8 cellular contexts compared by ENCODE assay signal in genomic region chr10:110893559-110894179, GRCh38. TPM values are rescaled to one million over a fixed set of nuclear protein-coding genes. Genes with fewer than 3 reads are reported as not detected.
DNase-seq lines count a peak whose midpoint lies in the region; ATAC-seq, FAIRE-seq and TF ChIP-seq lines count a peak whose summit lies in the region.

No MANE protein-coding gene starts in this region.

- peaks cover 60 to 84% (median 71%) of the 10 kb centered on the region in 3 donors for H3K4me1 Mint-ChIP-seq in CD8-positive, alpha-beta memory T cell
- H3K4me1 Mint-ChIP-seq in naive thymus-derived CD8-positive, alpha-beta T cell, result peaks cover 15 to 66% (median 48%) of the 10 kb centered on the region in 4 donors

- H3K79me2 ChIP-seq in endothelial cell of umbilical vein (ENCODE audit: control insufficient read depth, insufficient read depth, low read length), result no peaks in the 10 kb centered on the region

- peaks cover 45% of the 10 kb centered on the region for H3K36me3 ChIP-seq in CD8-positive, alpha-beta memory T cell (ENCODE audit: insufficient read depth, low read length)
- H3K36me3 ChIP-seq in endothelial cell of umbilical vein (ENCODE audit: control insufficient read depth in 2 of 2, extremely low read depth in 1 of 2, insufficient read depth in 2 of 2, low read length in 2 of 2), result peaks cover 4 to 10% of the 10 kb centered on the region in 2 experiments

- H3K27me3 Mint-ChIP-seq in CD8-positive, alpha-beta memory T cell, result no peaks in the 10 kb centered on the region
- H3K27me3 Mint-ChIP-seq in naive thymus-derived CD8-positive, alpha-beta T cell, result no peaks in the 10 kb centered on the region

- BruUV-seq in endothelial cell of umbilical vein (replicated peaks; lab: Mats Ljungman, UMichigan), result no TSS peak

- no peak overlapping the region for H3K9ac ChIP-seq in endothelial cell of umbilical vein (replicated peaks; ENCODE audit: extremely low read depth, insufficient read depth, low read length)

- no peaks in the 10 kb centered on the region for H3K9me3 Mint-ChIP-seq in CD8-positive, alpha-beta memory T cell
- no peaks in the 10 kb centered on the region for H3K9me3 Mint-ChIP-seq in naive thymus-derived CD8-positive, alpha-beta T cell

- H3K9me3 ChIP-seq in CD8-positive, alpha-beta memory T cell (ENCODE audit: low read length), result no peaks in the 10 kb centered on the region
- H3K9me3 ChIP-seq in endothelial cell of umbilical vein (replicated peaks; ENCODE audit: control insufficient read depth, insufficient read depth, low read length), result no peaks in the 10 kb centered on the region

- no peak overlapping the region for H3K4me3 ChIP-seq in CD8-positive, alpha-beta memory T cell (ENCODE audit: low read length)
- H3K4me3 ChIP-seq in endothelial cell of umbilical vein (replicated peaks in 1 of 3; ENCODE audit: insufficient read depth in 1 of 3, low read depth in 1 of 3, low read length in 3 of 3), result no peak overlapping the region

- peaks cover 5 to 86% (median 25%) of the 10 kb centered on the region in 3 donors for H3K36me3 Mint-ChIP-seq in CD8-positive, alpha-beta memory T cell
- peaks cover 8 to 82% (median 23%) of the 10 kb centered on the region in 3 donors for H3K36me3 Mint-ChIP-seq in naive thymus-derived CD8-positive, alpha-beta T cell

- dilution Hi-C loops in endothelial cell of umbilical vein (cut with MboI; ENCODE audit: extremely low pct_ligation_motif_present, low sequenced_read_pairs), result no loop called here

- peak; percentile 67 for ATAC-seq in GM18870 (IDR thresholded peaks at IDR 0.05; ENCODE audit: unreplicated experiment)
- peak; percentile 88 for ATAC-seq in HG03571 (IDR thresholded peaks at IDR 0.05; ENCODE audit: unreplicated experiment)
- ATAC-seq in naive thymus-derived CD8-positive, alpha-beta T cell, result peak; percentile 81 to 90

- no peaks in the 10 kb centered on the region for H4K20me1 ChIP-seq in endothelial cell of umbilical vein (replicated peaks; ENCODE audit: control insufficient read depth, extremely low read depth, insufficient read depth, low read length)

- peak overlapping the region in 6 of 8 donors; percentile 3 to 66 (median 38) for H3K27ac Mint-ChIP-seq in CD8-positive, alpha-beta memory T cell
- peak overlapping the region in 8 of 10 donors; percentile 1 to 82 (median 43) for H3K27ac Mint-ChIP-seq in naive thymus-derived CD8-positive, alpha-beta T cell

- intact Hi-C loops in endothelial cell of umbilical vein (cut with micrococcal nuclease), result loop anchor here (1.0 to 5.0 kb wide), 5 partner anchors 25 to 586 kb away; no protein-coding TSS in a partner anchor

- peaks cover 10% of the 10 kb centered on the region for H3K4me1 ChIP-seq in CD8-positive, alpha-beta memory T cell (ENCODE audit: insufficient read depth, low read length)
- no peaks in the 10 kb centered on the region for H3K4me1 ChIP-seq in endothelial cell of umbilical vein (ENCODE audit: control insufficient read depth, extremely low read depth, insufficient read depth, low read length)

- peak overlapping the region in 2 of 7 donors; percentile 0 to 3 for H3K4me3 Mint-ChIP-seq in CD8-positive, alpha-beta memory T cell
- peak overlapping the region in 1 of 10 donors; percentile 12 for H3K4me3 Mint-ChIP-seq in naive thymus-derived CD8-positive, alpha-beta T cell

- no peaks in the 10 kb centered on the region for H3K9me1 ChIP-seq in endothelial cell of umbilical vein (replicated peaks; ENCODE audit: control insufficient read depth, extremely low read depth, insufficient read depth, low read length)

- POLR2A ChIA-PET in CD8-positive, alpha-beta memory T cell (lab: Charles Lee), result interaction anchor here (0.8 kb wide), 1 partner anchor 33 kb away, joined by 3 read pairs; no protein-coding TSS in a partner anchor
- POLR2A ChIA-PET in endothelial cell of umbilical vein (lab: Charles Lee), result no interaction called here
- POLR2A ChIA-PET in naive thymus-derived CD8-positive, alpha-beta T cell (lab: Charles Lee), result interaction anchor here (1.0 kb wide), 1 partner anchor 90 kb away, joined by 7 read pairs; no protein-coding TSS in a partner anchor

- no peak for TF ChIP-seq POLR2A in endothelial cell of umbilical vein (IDR thresholded peaks at IDR 0.05; ENCODE audit: low read depth, low read length)

- H3K27me3 ChIP-seq in CD8-positive, alpha-beta memory T cell (ENCODE audit: insufficient read depth, low read length, poor library complexity, severe bottlenecking), result no peaks in the 10 kb centered on the region
- H3K27me3 ChIP-seq in endothelial cell of umbilical vein (ENCODE audit: control insufficient read depth in 2 of 2, insufficient read depth in 2 of 2, low read length in 2 of 2), result no peaks in the 10 kb centered on the region

- H3K4me2 ChIP-seq in endothelial cell of umbilical vein (ENCODE audit: insufficient read depth, low read length), result no peak overlapping the region

- TF ChIP-seq CTCF in endothelial cell of umbilical vein (IDR thresholded peaks at IDR 0.05; ENCODE audit: extremely low read depth in 1 of 2, insufficient read depth in 1 of 2, low read depth in 1 of 2, low read length in 2 of 2), result peak; percentile 17 to 29

- H2AFZ ChIP-seq in endothelial cell of umbilical vein (ENCODE audit: low read depth, low read length), result no peak overlapping the region

- FAIRE-seq in endothelial cell of umbilical vein (lab: Jason Lieb, UNC), result no peak

- DNase-seq in CD8-positive, alpha-beta memory T cell, result peak in 2 of 5 donors; percentile 55 to 62
- DNase-seq in RKO (ENCODE audit: low spot score) (peak; percentile 85), endothelial cell of umbilical vein (ENCODE audit: low read depth, low spot score) (peak; percentile 62), occipital lobe (lab: John Stamatoyannopoulos, UW) (no peak), cortex of kidney (lab: John Stamatoyannopoulos, UW) (no peak)
- peak in 3 of 10 donors; percentile 65 to 72 (median 71) for DNase-seq in naive thymus-derived CD8-positive, alpha-beta T cell

- H3K27ac ChIP-seq in CD8-positive, alpha-beta memory T cell (ENCODE audit: low read depth, low read length), result no peak overlapping the region
- no peak overlapping the region for H3K27ac ChIP-seq in endothelial cell of umbilical vein (ENCODE audit: insufficient read depth, low read depth, low read length)

- CTCF ChIA-PET in CD8-positive, alpha-beta memory T cell (lab: Charles Lee), result interaction anchor here (0.7 to 6.5 kb wide), 15 partner anchors 9 to 221 kb away, joined by 3 to 50 read pairs (median 6); partner anchors contain the start of genes BBIP1 and SHOC2
- CTCF ChIA-PET in endothelial cell of umbilical vein (lab: Charles Lee), result interaction anchor here (0.7 to 4.6 kb wide), 32 partner anchors 8 to 1244 kb away, joined by 3 to 113 read pairs (median 4); partner anchors contain the start of genes BBIP1, PDCD4 and SHOC2

TF ChIP-seq in endothelial cell of umbilical vein, 7 proteins besides CTCF, POLR2A, EP300 and RAD21 (continues in another document):
- TF ChIP-seq GATA2 (IDR thresholded peaks at IDR 0.05; ENCODE audit: insufficient read depth, insufficient read length, low read depth, low read length) (no peak), JUN (IDR thresholded peaks at IDR 0.05; ENCODE audit: borderline replicate concordance, insufficient read depth, insufficient read length, low read depth) (no peak), EZH2 (IDR thresholded peaks at IDR 0.05; ENCODE audit: borderline replicate concordance, low read depth, low read length, severe bottlenecking) (no peak), POLR2AphosphoS5 (IDR thresholded peaks at IDR 0.05; ENCODE audit: insufficient read depth, low read depth, low read length) (no peak)

RNA-seq across cellular contexts. Expression of gene PDCD4, which starts 21.9 kb away (rescaled TPM):
- 10 to 100 TPM; 88.4 to 96.1 TPM for total RNA-seq in CD8-positive, alpha-beta memory T cell
- polyA plus RNA-seq in CD8-positive, alpha-beta memory T cell, result 540 TPM
- total RNA-seq in endothelial cell of umbilical vein, result 46.1 and 47.9 TPM in 2 replicates
- polyA plus RNA-seq in endothelial cell of umbilical vein, result 8.0 and 14.4 TPM in 2 replicates
- 22.5 and 25.6 TPM in 2 replicates for polyA plus RNA-seq in endothelial cell of umbilical vein (2011; cell fraction: cytosol; rRNA removed)
- 24.6 and 37.0 TPM in 2 replicates for polyA plus RNA-seq in endothelial cell of umbilical vein (2011; cell fraction: nucleus; rRNA removed)
- 90.2 and 102 TPM in 2 replicates for polyA plus RNA-seq in endothelial cell of umbilical vein (2012)
- polyA minus RNA-seq in endothelial cell of umbilical vein, result 18.2 and 20.4 TPM in 2 replicates
- 38.9 TPM for polyA minus RNA-seq in endothelial cell of umbilical vein (2011; cell fraction: cytosol; rRNA and poly(A)+ RNA removed)
- 34.4 and 40.4 TPM in 2 replicates for polyA minus RNA-seq in endothelial cell of umbilical vein (2011; cell fraction: nucleus; rRNA and poly(A)+ RNA removed)
- total RNA-seq in naive thymus-derived CD8-positive, alpha-beta T cell, result 100 to 1,000 TPM; 361 to 367 TPM
- polyA plus RNA-seq in naive thymus-derived CD8-positive, alpha-beta T cell, result 100 to 1,000 TPM; 318 to 385 (median 341) TPM
- total RNA-seq in occipital lobe, result 61.1 TPM

RNA-seq across cellular contexts. Expression of gene BBIP1, which starts 25.3 kb away (rescaled TPM):
- total RNA-seq in CD8-positive, alpha-beta memory T cell, result 10 to 100 TPM; 36.4 to 41.1 TPM
- polyA plus RNA-seq in CD8-positive, alpha-beta memory T cell, result 34.9 TPM
- total RNA-seq in endothelial cell of umbilical vein (32.8 and 34.9 TPM in 2 replicates), occipital lobe (78.1 TPM)
- 9.9 and 10.0 TPM in 2 replicates for polyA plus RNA-seq in endothelial cell of umbilical vein
- polyA plus RNA-seq in endothelial cell of umbilical vein (2011; cell fraction: cytosol; rRNA removed), result 18.5 and 19.2 TPM in 2 replicates
- polyA plus RNA-seq in endothelial cell of umbilical vein (2011; cell fraction: nucleus; rRNA removed), result 21.9 TPM in 2 replicates
- polyA plus RNA-seq in endothelial cell of umbilical vein (2012), result 34.6 and 39.2 TPM in 2 replicates
- 4.7 and 12.0 TPM in 2 replicates for polyA minus RNA-seq in endothelial cell of umbilical vein
- 6.3 TPM for polyA minus RNA-seq in endothelial cell of umbilical vein (2011; cell fraction: cytosol; rRNA and poly(A)+ RNA removed)
- 27.5 and 36.5 TPM in 2 replicates for polyA minus RNA-seq in endothelial cell of umbilical vein (2011; cell fraction: nucleus; rRNA and poly(A)+ RNA removed)
- 10 to 100 TPM; 46.5 to 60.3 TPM for total RNA-seq in naive thymus-derived CD8-positive, alpha-beta T cell
- 10 to 100 TPM; 25.1 to 29.7 (median 29.0) TPM for polyA plus RNA-seq in naive thymus-derived CD8-positive, alpha-beta T cell

RNA-seq across cellular contexts. Expression of gene SHOC2, which starts 25.7 kb away (rescaled TPM):
- total RNA-seq in CD8-positive, alpha-beta memory T cell, result 10 to 100 TPM; 57.4 to 63.1 TPM
- polyA plus RNA-seq in CD8-positive, alpha-beta memory T cell, result 57.5 TPM
- total RNA-seq in endothelial cell of umbilical vein (37.1 and 39.1 TPM in 2 replicates), occipital lobe (187 TPM)
- polyA plus RNA-seq in endothelial cell of umbilical vein, result 9.2 and 13.0 TPM in 2 replicates
- polyA plus RNA-seq in endothelial cell of umbilical vein (2011; cell fraction: cytosol; rRNA removed), result 13.3 and 14.6 TPM in 2 replicates
- polyA plus RNA-seq in endothelial cell of umbilical vein (2011; cell fraction: nucleus; rRNA removed), result 15.6 and 16.1 TPM in 2 replicates
- 25.1 and 30.8 TPM in 2 replicates for polyA plus RNA-seq in endothelial cell of umbilical vein (2012)
- 23.6 and 25.7 TPM in 2 replicates for polyA minus RNA-seq in endothelial cell of umbilical vein
- 19.7 TPM for polyA minus RNA-seq in endothelial cell of umbilical vein (2011; cell fraction: cytosol; rRNA and poly(A)+ RNA removed)
- 51.7 and 64.2 TPM in 2 replicates for polyA minus RNA-seq in endothelial cell of umbilical vein (2011; cell fraction: nucleus; rRNA and poly(A)+ RNA removed)
- 10 to 100 TPM; 66.1 to 72.6 TPM for total RNA-seq in naive thymus-derived CD8-positive, alpha-beta T cell
- 10 to 100 TPM; 43.2 to 58.3 (median 57.7) TPM for polyA plus RNA-seq in naive thymus-derived CD8-positive, alpha-beta T cell

Comparison
In these comparisons a context has a peak if more than half of its experiments do, and no peak if none do; other contexts are left out.
1. DNase-seq: peak in RKO (single experiment) and endothelial cell of umbilical vein (single experiment); none in occipital lobe (single experiment) and cortex of kidney (single experiment).
2. Peak in every context shown above with its lines, with median percentiles within 50 percentile points of each other: ATAC-seq.